ENCODE assay signal across 33 cellular contexts in the genomic region with DNA sequence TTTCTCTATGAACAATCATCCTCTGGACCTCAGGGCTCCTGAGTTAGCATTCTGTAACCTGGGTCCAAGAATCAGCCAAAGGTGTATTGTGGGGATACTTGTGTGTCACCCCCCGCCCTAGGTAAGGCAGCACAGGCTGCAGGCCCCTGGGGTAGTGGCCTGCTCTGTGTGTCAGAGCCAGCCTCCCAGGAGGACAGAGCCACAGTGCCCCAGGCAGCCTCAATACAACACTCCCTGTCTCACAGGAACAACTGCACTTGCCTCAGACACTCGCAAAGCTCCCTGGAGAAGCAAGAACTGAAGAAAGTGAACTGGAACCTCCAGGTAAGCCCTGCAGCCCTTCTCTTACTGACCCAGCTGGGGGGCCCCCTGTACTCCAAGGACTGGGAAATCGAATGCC.
DNase-seq lines count a peak whose midpoint lies in the region; ATAC-seq and TF ChIP-seq lines count a peak whose summit lies in the region.
"Had no signal": no experiment of that assay in that cellular context is flagged by ENCODE, and none has a peak within 500 bp of the region (broad histone marks: within the 10 kb centered on the region; RNA-seq: fewer than 3 reads in every experiment).

No MANE protein-coding gene starts in this region.

- H3K4me1 ChIP-seq in neural progenitor cell (peaks cover 14% of the 10 kb centered on the region), suprapubic skin (peaks cover 32% of the 10 kb centered on the region)
- H3K4me1 ChIP-seq: BE2C had no signal

- H3K4me3 Mint-ChIP-seq in chondrocyte (ENCODE audit: unreplicated experiment): no peak overlapping the region
- H3K4me3 Mint-ChIP-seq in neural progenitor cell: no peak overlapping the region
- H3K4me3 Mint-ChIP-seq: activated CD4-positive, alpha-beta T cell treated with anti-CD3 and anti-CD28 coated beads, Interleukin-2, amount 10 ng/mL, durations not matched to agents 7 days and 5 days; activated naive CD8-positive, alpha-beta T cell treated with anti-CD3 and anti-CD28 coated beads for 36 hours; activated T-cell treated with anti-CD3 and anti-CD28 coated beads, Interleukin-2, amount 50 U/mL, for 4 hours; natural killer cell treated with Interleukin-12 subunit alpha and Interleukin-12 subunit beta and Interleukin-15 and Interleukin-18, amount 100 ng/mL, for 72 hours; T-cell; WTC11 had no signal

- H3K27me3 Mint-ChIP-seq in chondrocyte (ENCODE audit: low read depth) (no peaks in the 10 kb centered on the region), neural progenitor cell (ENCODE audit: insufficient read depth, low read depth) (peaks cover 27% of the 10 kb centered on the region)
- H3K27me3 Mint-ChIP-seq: activated CD4-positive, alpha-beta T cell treated with anti-CD3 and anti-CD28 coated beads, Interleukin-2, amount 10 ng/mL, durations not matched to agents 7 days and 5 days; activated naive CD8-positive, alpha-beta T cell treated with anti-CD3 and anti-CD28 coated beads for 36 hours; natural killer cell treated with Interleukin-12 subunit alpha and Interleukin-12 subunit beta and Interleukin-15 and Interleukin-18, amount 100 ng/mL, for 72 hours; T-cell had no signal

- no peaks in the 10 kb centered on the region for H4K20me1 ChIP-seq in neural progenitor cell (ENCODE audit: low read depth)

- no peaks in the 10 kb centered on the region for H3K9me3 ChIP-seq in neural progenitor cell (ENCODE audit: low read depth)
- H3K9me3 ChIP-seq in suprapubic skin: no peaks in the 10 kb centered on the region
- H3K9me3 ChIP-seq: BE2C, heart right ventricle, MG63, ovary, spleen had no signal

- H3K27ac Mint-ChIP-seq in chondrocyte (ENCODE audit: unreplicated experiment) (peak overlapping the region; percentile 34), neural progenitor cell (peak overlapping the region; percentile 42)
- H3K27ac Mint-ChIP-seq: activated CD4-positive, alpha-beta T cell treated with anti-CD3 and anti-CD28 coated beads, Interleukin-2, amount 10 ng/mL, durations not matched to agents 7 days and 5 days; activated naive CD8-positive, alpha-beta T cell treated with anti-CD3 and anti-CD28 coated beads for 36 hours; T-cell; WTC11 had no signal

- H3K4me3 ChIP-seq in neural progenitor cell (no peak overlapping the region), suprapubic skin (no peak overlapping the region)
- H3K4me3 ChIP-seq: cardiac muscle cell, heart right ventricle, K562, lung, MG63, ovary, spleen had no signal

- H2AFZ ChIP-seq in neural progenitor cell (replicated peaks): no peak overlapping the region

- H3K4me2 ChIP-seq in neural progenitor cell: no peak overlapping the region

- no peak for TF ChIP-seq POLR2A in suprapubic skin (IDR thresholded peaks at IDR 0.05)

- H3K9me3 Mint-ChIP-seq in chondrocyte (ENCODE audit: low read depth) (no peaks in the 10 kb centered on the region), neural progenitor cell (no peaks in the 10 kb centered on the region)
- H3K9me3 Mint-ChIP-seq: activated CD4-positive, alpha-beta T cell treated with anti-CD3 and anti-CD28 coated beads, Interleukin-2, amount 10 ng/mL, durations not matched to agents 7 days and 5 days; activated naive CD8-positive, alpha-beta T cell treated with anti-CD3 and anti-CD28 coated beads for 36 hours; activated T-cell treated with anti-CD3 and anti-CD28 coated beads, Interleukin-2, amount 50 U/mL, for 4 hours; T-cell; WTC11 had no signal

- TF ChIP-seq CTCF in chondrocyte (IDR thresholded peaks at IDR 0.05) (no peak), neural progenitor cell (IDR thresholded peaks at IDR 0.05) (no peak), suprapubic skin (IDR thresholded peaks at IDR 0.05) (no peak)

- no peak for ATAC-seq in GM18909 (IDR thresholded peaks at IDR 0.05; ENCODE audit: poor library complexity, unreplicated experiment)
- no peak for ATAC-seq in GM19023 (IDR thresholded peaks at IDR 0.05; ENCODE audit: unreplicated experiment)
- ATAC-seq: activated T-cell treated with anti-CD3 and anti-CD28 coated beads, Interleukin-2, amount 50 U/mL, for 4 hours; heart right ventricle; K562; natural killer cell treated with Interleukin-12 subunit alpha and Interleukin-12 subunit beta and Interleukin-15 and Interleukin-18, amount 100 ng/mL, for 72 hours; T-cell; WTC11 had no signal

- no peaks in the 10 kb centered on the region for H3K36me3 ChIP-seq in neural progenitor cell
- no peaks in the 10 kb centered on the region for H3K36me3 ChIP-seq in suprapubic skin
- H3K36me3 ChIP-seq: BE2C, cardiac muscle cell, MG63, ovary had no signal

- no peak overlapping the region for H3K9ac ChIP-seq in neural progenitor cell

- H3K4me1 Mint-ChIP-seq in chondrocyte (ENCODE audit: low read depth) (peaks cover 77% of the 10 kb centered on the region), neural progenitor cell (peaks cover 27% of the 10 kb centered on the region)

- DNase-seq in ELF-1 (ENCODE audit: low read depth, low spot score): peak; percentile 68
- no peak for DNase-seq in chondrocyte (ENCODE audit: low spot score)
- DNase-seq in neural progenitor cell (ENCODE audit: low spot score): no peak
- no peak for DNase-seq in suprapubic skin (ENCODE audit: low spot score in 2 of 2)
- DNase-seq in KG1 (lab: John Stamatoyannopoulos, UW): no peak
- DNase-seq: ACHN; activated CD4-positive, alpha-beta T cell treated with anti-CD3 and anti-CD28 coated beads, Interleukin-2, amount 10 ng/mL, durations not matched to agents 7 days and 5 days; activated gamma-delta T cell; activated naive CD8-positive, alpha-beta T cell treated with anti-CD3 and anti-CD28 coated beads for 36 hours; activated T-cell treated with anti-CD3 and anti-CD28 coated beads, Interleukin-2, amount 50 U/mL, for 4 hours; anterior cingulate cortex; BE2C; cortex of kidney; EL; foreskin fibroblast; heart right ventricle; MG63; NCI-H1105 treated with DMSO at 0.1 percent for 48 hours; NCI-H2029; NCI-H510A treated with DMSO at 0.1 percent for 48 hours; retina; stimulated activated CD4-positive, alpha-beta T cell treated with anti-CD3 and anti-CD28 coated beads, Interleukin-2, amount 100 ng/mL, for 24 hours; stimulated activated CD8-positive, alpha-beta memory T cell treated with anti-CD3 and anti-CD28 coated beads, Interleukin-4, amount 100 ng/mL, for 48 hours; T-cell had no signal

- H3F3A ChIP-seq in neural progenitor cell (ENCODE audit: low read depth): no peaks in the 10 kb centered on the region

- TF ChIP-seq EP300 in suprapubic skin (IDR thresholded peaks at IDR 0.05): no peak

- H3K27me3 ChIP-seq in neural progenitor cell (no peaks in the 10 kb centered on the region), suprapubic skin (no peaks in the 10 kb centered on the region)
- H3K27me3 ChIP-seq: BE2C, cardiac muscle cell, heart right ventricle, MG63, ovary, spleen had no signal

- 61% methylated on average over 3 of the region's 3 CpGs for WGBS in suprapubic skin

- H3K36me3 Mint-ChIP-seq in chondrocyte (ENCODE audit: low read depth): no peaks in the 10 kb centered on the region
- H3K36me3 Mint-ChIP-seq in neural progenitor cell: no peaks in the 10 kb centered on the region
- H3K36me3 Mint-ChIP-seq: activated naive CD8-positive, alpha-beta T cell treated with anti-CD3 and anti-CD28 coated beads for 36 hours; natural killer cell treated with Interleukin-12 subunit alpha and Interleukin-12 subunit beta and Interleukin-15 and Interleukin-18, amount 100 ng/mL, for 72 hours; T-cell; WTC11 had no signal

- H3K27ac ChIP-seq in neural progenitor cell (no peak overlapping the region), suprapubic skin (peak overlapping the region; percentile 12)
- H3K27ac ChIP-seq: cardiac muscle cell, ovary had no signal

- H3K79me2 ChIP-seq in neural progenitor cell (ENCODE audit: low read depth): no peaks in the 10 kb centered on the region
